12 cellular contexts compared by ENCODE assay signal in the genomic region with DNA sequence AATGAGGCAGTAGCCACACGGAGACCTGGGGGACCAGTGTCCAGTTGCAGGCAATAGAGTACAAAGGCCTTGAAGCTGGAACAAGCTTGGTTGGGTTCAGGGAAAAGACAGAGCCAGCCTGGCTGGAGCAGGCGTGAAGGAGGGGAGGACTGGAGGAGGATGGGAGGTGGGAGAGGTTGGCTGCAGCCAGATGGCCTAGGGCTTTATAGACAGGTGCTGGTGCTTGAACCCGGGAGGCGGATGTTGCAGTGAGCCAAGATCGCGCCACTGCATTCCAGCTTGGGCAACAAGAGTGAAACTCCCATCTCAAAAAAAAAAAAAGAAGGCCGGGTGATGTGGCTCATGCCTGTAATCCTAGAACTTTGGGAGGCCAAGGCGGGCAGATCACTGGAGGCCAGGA. TPM values are rescaled to one million over a fixed set of nuclear protein-coding genes. Genes with fewer than 3 reads are reported as not detected.
DNase-seq lines count a peak whose midpoint lies in the region; TF ChIP-seq lines count a peak whose summit lies in the region.
"Had no signal": no experiment of that assay in that cellular context is flagged by ENCODE, and none has a peak within 500 bp of the region (broad histone marks: within the 10 kb centered on the region; RNA-seq: fewer than 3 reads in every experiment).

No MANE protein-coding gene starts in this region.

- peak overlapping the region in 10 of 11 experiments; percentile 73 to 93 (median 82); a peak in 12 of 22 replicates for H3K27ac ChIP-seq in BLaER1 treated with 17β-estradiol and CSF1 and Interleukin-3, amounts not matched to agents 10 nM and 100 nM
- no peak overlapping the region for H3K27ac ChIP-seq in HUES64 (ENCODE audit: low read depth, low read length)
- H3K27ac ChIP-seq in angular gyrus (ENCODE audit: low read depth, low read length): peak overlapping the region; percentile 9
- no peak overlapping the region for H3K27ac ChIP-seq in ovary
- H3K27ac ChIP-seq: HL-60 had no signal

- no peak for TF ChIP-seq CTCF in mesothelial cell of epicardium (IDR thresholded peaks at IDR 0.05; ENCODE audit: unreplicated experiment)
- TF ChIP-seq CTCF in ovary (IDR thresholded peaks at IDR 0.05): no peak

- peaks cover 53% of the 10 kb centered on the region for H3K4me1 Mint-ChIP-seq in mesothelial cell of epicardium

- H3K9me3 Mint-ChIP-seq in mesothelial cell of epicardium: no peaks in the 10 kb centered on the region
- H3K9me3 Mint-ChIP-seq: activated T-cell treated with anti-CD3 and anti-CD28 coated beads, Interleukin-2, amount 50 U/mL, for 4 hours had no signal

- no peaks in the 10 kb centered on the region for H3K27me3 ChIP-seq in BLaER1 treated with 17β-estradiol and CSF1 and Interleukin-3, amounts not matched to agents 10 nM and 100 nM
- H3K27me3 ChIP-seq in HUES64 (ENCODE audit: insufficient read depth, low read length) (no peaks in the 10 kb centered on the region), ovary (no peaks in the 10 kb centered on the region)

- peaks cover 2% of the 10 kb centered on the region for H3K27me3 Mint-ChIP-seq in mesothelial cell of epicardium (ENCODE audit: low read depth)

- H4K20me1 ChIP-seq in BLaER1 treated with 17β-estradiol and CSF1 and Interleukin-3, amounts not matched to agents 10 nM and 100 nM: peaks cover 0 to 43% (median 6%) of the 10 kb centered on the region in 11 experiments; a peak in 9 of 22 replicates

- no peaks in the 10 kb centered on the region for H3K9me3 ChIP-seq in BLaER1 treated with 17β-estradiol and CSF1 and Interleukin-3, amounts not matched to agents 10 nM and 100 nM (replicated peaks in 1 of 11)
- H3K9me3 ChIP-seq in HUES64 (ENCODE audit: insufficient read depth, low read depth, low read length) (no peaks in the 10 kb centered on the region), ovary (no peaks in the 10 kb centered on the region)

- H3K36me3 ChIP-seq in BLaER1 treated with 17β-estradiol and CSF1 and Interleukin-3, amounts not matched to agents 10 nM and 100 nM: peaks cover 0 to 11% (median 0%) of the 10 kb centered on the region in 11 experiments; a peak in 5 of 22 replicates
- H3K36me3 ChIP-seq in HUES64 (ENCODE audit: insufficient read depth, low read length): no peaks in the 10 kb centered on the region
- no peaks in the 10 kb centered on the region for H3K36me3 ChIP-seq in ovary

- peak overlapping the region in 5 of 10 experiments; percentile 64 to 82 (median 67); a peak in 9 of 20 replicates for H3K4me3 ChIP-seq in BLaER1 treated with 17β-estradiol and CSF1 and Interleukin-3, amounts not matched to agents 10 nM and 100 nM
- H3K4me3 ChIP-seq in HUES64 (ENCODE audit: low read length) (peak overlapping the region; percentile 86), ovary (no peak overlapping the region)

- peak overlapping the region; percentile 88 to 99 (median 96) for H3K4me2 ChIP-seq in BLaER1 treated with 17β-estradiol and CSF1 and Interleukin-3, amounts not matched to agents 10 nM and 100 nM

- H3K27ac Mint-ChIP-seq in mesothelial cell of epicardium: peak overlapping the region; percentile 93

- 91% methylated on average over 8 of the region's 8 CpGs for WGBS in HUES64
- WGBS in ovary, 3 donors: 92 to 95% (median 93%) methylated on average over 8 of the region's 8 CpGs

- H3K4me3 Mint-ChIP-seq in mesothelial cell of epicardium: peak overlapping the region; percentile 92

- intact Hi-C loops in ovary (cut with DNase I): no loop called here

- no peaks in the 10 kb centered on the region for H3K36me3 Mint-ChIP-seq in mesothelial cell of epicardium

- peaks cover 43 to 77% (median 73%) of the 10 kb centered on the region in 10 experiments for H3K4me1 ChIP-seq in BLaER1 treated with 17β-estradiol and CSF1 and Interleukin-3, amounts not matched to agents 10 nM and 100 nM
- H3K4me1 ChIP-seq in HUES64 (ENCODE audit: insufficient read depth, low read length): peaks cover 35% of the 10 kb centered on the region
- peaks cover 7% of the 10 kb centered on the region for H3K4me1 ChIP-seq in ovary (ENCODE audit: insufficient read depth)

- peak overlapping the region in 5 of 11 experiments; percentile 78 to 91 (median 83); a peak in 9 of 22 replicates for H3K9ac ChIP-seq in BLaER1 treated with 17β-estradiol and CSF1 and Interleukin-3, amounts not matched to agents 10 nM and 100 nM
- H3K9ac ChIP-seq in HUES64 (ENCODE audit: low read depth, low read length): no peak overlapping the region

- DNase-seq in mesothelial cell of epicardium (ENCODE audit: low spot score in 2 of 2, unreplicated experiment in 2 of 2) (no peak), ovary (no peak), AML-193 (lab: John Stamatoyannopoulos, UW) (no peak), islet precursor cell (no peak), hypothalamus (lab: John Stamatoyannopoulos, UW) (no peak)
- DNase-seq: activated T-cell treated with anti-CD3 and anti-CD28 coated beads, Interleukin-2, amount 50 U/mL, for 4 hours; foreskin melanocyte; stimulated activated CD4-positive, alpha-beta T cell treated with anti-CD3 and anti-CD28 coated beads, Interleukin-15, amount 100 ng/mL, for 24 hours had no signal

- no peak for TF ChIP-seq POLR2A in ovary (IDR thresholded peaks at IDR 0.05)

- TF ChIP-seq EP300 in ovary (IDR thresholded peaks at IDR 0.05): no peak

RNA-seq across cellular contexts. Expression of a gene that starts 1.7 kb away (rescaled TPM):
- polyA plus RNA-seq in HUES64 (2013, experiment 1 of 2): 158 TPM
- polyA plus RNA-seq in HUES64 (2013, experiment 2 of 2): 161 TPM
- total RNA-seq in mesothelial cell of epicardium (277 to 312 TPM (median 299 TPM) in 3 replicates), ovary (100 to 1,000 TPM; 111 to 556 (median 118) TPM)
- polyA plus RNA-seq in ovary: 10 to 100 TPM; 71.5 to 79.6 TPM

RNA-seq across cellular contexts. Expression of a gene that starts 9.9 kb away (rescaled TPM):
- polyA plus RNA-seq in HUES64 (2013, experiment 1 of 2): 4.4 TPM
- 7.0 TPM for polyA plus RNA-seq in HUES64 (2013, experiment 2 of 2)
- total RNA-seq in mesothelial cell of epicardium (13.6 to 14.8 TPM (median 13.8 TPM) in 3 replicates), ovary (100 to 1,000 TPM in 3 of 7 donors, 10 to 100 TPM in 4; 36.8 to 235 (median 97.1) TPM)
- 10 to 100 TPM; 10.5 to 92.8 TPM for polyA plus RNA-seq in ovary

RNA-seq across cellular contexts. Expression of a gene that starts 38.0 kb away (rescaled TPM):
- 0.95 TPM for polyA plus RNA-seq in HUES64 (2013, experiment 1 of 2)
- polyA plus RNA-seq in HUES64 (2013, experiment 2 of 2): not detected
- 4.2 to 5.9 TPM (median 4.6 TPM) in 3 replicates for total RNA-seq in mesothelial cell of epicardium
- 100 to 1,000 TPM in 1 of 7 donors, 10 to 100 TPM in 2, 1 to 10 TPM in 3, not detected in 1; 1.8 to 179 (median 11.1) TPM for total RNA-seq in ovary
- 1 to 10 TPM in 1 of 2 donors, not detected in 1; 7.9 TPM for polyA plus RNA-seq in ovary
- total RNA-seq: activated T-cell treated with anti-CD3 and anti-CD28 coated beads, Interleukin-2, amount 50 U/mL, for 4 hours had no signal

RNA-seq across cellular contexts. Expression of a gene that starts 42.0 kb away (rescaled TPM):
- 10.9 TPM for polyA plus RNA-seq in HUES64 (2013, experiment 1 of 2)
- polyA plus RNA-seq in HUES64 (2013, experiment 2 of 2): 7.2 TPM
- total RNA-seq in mesothelial cell of epicardium (3.9 to 4.2 TPM (median 4.0 TPM) in 3 replicates), ovary (1 to 10 TPM in 1 of 7 donors, under 1 TPM in 4, not detected in 2; 0.23 to 1.0 (median 0.35) TPM)
- polyA plus RNA-seq in ovary: under 1 TPM; 0.23 to 0.50 TPM

RNA-seq across cellular contexts. Expression of a gene that starts 49.7 kb away (rescaled TPM):
- polyA plus RNA-seq in HUES64 (2013, experiment 1 of 2): 71.2 TPM
- polyA plus RNA-seq in HUES64 (2013, experiment 2 of 2): 84.3 TPM
- total RNA-seq in mesothelial cell of epicardium: 29.9 to 34.1 TPM (median 31.5 TPM) in 3 replicates
- total RNA-seq in ovary: 10 to 100 TPM in 6 of 7 donors, 1 to 10 TPM in 1; 8.5 to 37.2 (median 21.8) TPM
- polyA plus RNA-seq in ovary: 10 to 100 TPM in 1 of 2 donors, 1 to 10 TPM in 1; 9.9 to 23.7 TPM

Comparison
In these comparisons a context has a peak if more than half of its experiments do, and no peak if none do; other contexts are left out.
1. H3K27ac ChIP-seq: peak in BLaER1 treated with 17β-estradiol and CSF1 and Interleukin-3, amounts not matched to agents 10 nM and 100 nM (10 of 11) and angular gyrus (single experiment); none in HUES64 (single experiment) and ovary (0 of 2).